In genomic region chr1:38990746-38991637, GRCh38 we compare ENCODE assay signal across 1 cellular context.
A peak's percentile ranks its signal among the peaks of the same experiment; 100 is the strongest.
TF ChIP-seq lines count a peak whose summit lies in the region.

A gene with protein sequence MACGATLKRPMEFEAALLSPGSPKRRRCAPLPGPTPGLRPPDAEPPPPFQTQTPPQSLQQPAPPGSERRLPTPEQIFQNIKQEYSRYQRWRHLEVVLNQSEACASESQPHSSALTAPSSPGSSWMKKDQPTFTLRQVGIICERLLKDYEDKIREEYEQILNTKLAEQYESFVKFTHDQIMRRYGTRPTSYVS (plus strand): TSS chr1:38991276. CDS start chr1:38991381, 105 bp downstream.

TF ChIP-seq in HEK293, 187 proteins besides CTCF, POLR2A, EP300 and RAD21 (continued from another document and continues in another):
- TF ChIP-seq, protein P1, sequence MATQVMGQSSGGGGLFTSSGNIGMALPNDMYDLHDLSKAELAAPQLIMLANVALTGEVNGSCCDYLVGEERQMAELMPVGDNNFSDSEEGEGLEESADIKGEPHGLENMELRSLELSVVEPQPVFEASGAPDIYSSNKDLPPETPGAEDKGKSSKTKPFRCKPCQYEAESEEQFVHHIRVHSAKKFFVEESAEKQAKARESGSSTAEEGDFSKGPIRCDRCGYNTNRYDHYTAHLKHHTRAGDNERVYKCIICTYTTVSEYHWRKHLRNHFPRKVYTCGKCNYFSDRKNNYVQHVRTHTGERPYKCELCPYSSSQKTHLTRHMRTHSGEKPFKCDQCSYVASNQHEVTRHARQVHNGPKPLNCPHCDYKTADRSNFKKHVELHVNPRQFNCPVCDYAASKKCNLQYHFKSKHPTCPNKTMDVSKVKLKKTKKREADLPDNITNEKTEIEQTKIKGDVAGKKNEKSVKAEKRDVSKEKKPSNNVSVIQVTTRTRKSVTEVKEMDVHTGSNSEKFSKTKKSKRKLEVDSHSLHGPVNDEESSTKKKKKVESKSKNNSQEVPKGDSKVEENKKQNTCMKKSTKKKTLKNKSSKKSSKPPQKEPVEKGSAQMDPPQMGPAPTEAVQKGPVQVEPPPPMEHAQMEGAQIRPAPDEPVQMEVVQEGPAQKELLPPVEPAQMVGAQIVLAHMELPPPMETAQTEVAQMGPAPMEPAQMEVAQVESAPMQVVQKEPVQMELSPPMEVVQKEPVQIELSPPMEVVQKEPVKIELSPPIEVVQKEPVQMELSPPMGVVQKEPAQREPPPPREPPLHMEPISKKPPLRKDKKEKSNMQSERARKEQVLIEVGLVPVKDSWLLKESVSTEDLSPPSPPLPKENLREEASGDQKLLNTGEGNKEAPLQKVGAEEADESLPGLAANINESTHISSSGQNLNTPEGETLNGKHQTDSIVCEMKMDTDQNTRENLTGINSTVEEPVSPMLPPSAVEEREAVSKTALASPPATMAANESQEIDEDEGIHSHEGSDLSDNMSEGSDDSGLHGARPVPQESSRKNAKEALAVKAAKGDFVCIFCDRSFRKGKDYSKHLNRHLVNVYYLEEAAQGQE (tag by site-specific recombination; IDR thresholded peaks at IDR 0.05), result no peak
- TF ChIP-seq ZNF23 (tag by site-specific recombination; IDR thresholded peaks at IDR 0.05; ENCODE audit: borderline replicate concordance) (no peak), ZNF830 (tag by site-specific recombination; IDR thresholded peaks at IDR 0.05; ENCODE audit: low read depth) (no peak), BCL6B (tag by site-specific recombination; IDR thresholded peaks at IDR 0.05) (no peak), ZSCAN18 (tag by site-specific recombination; IDR thresholded peaks at IDR 0.05) (no peak), ZSCAN16 (tag by site-specific recombination; IDR thresholded peaks at IDR 0.05) (no peak), ZBTB20 (tag by site-specific recombination; IDR thresholded peaks at IDR 0.05) (no peak; the same call in 1 of the 2 replicates), GLI4 (tag by site-specific recombination; IDR thresholded peaks at IDR 0.05) (no peak), WT1 (tag by site-specific recombination; IDR thresholded peaks at IDR 0.05) (no peak; the same call in 1 of the 2 replicates), ZNF354C (tag by site-specific recombination; IDR thresholded peaks at IDR 0.05; ENCODE audit: borderline replicate concordance, low read depth) (no peak), ZBTB1 (tag by site-specific recombination; IDR thresholded peaks at IDR 0.05) (no peak), ZBTB8A (tag by site-specific recombination; IDR thresholded peaks at IDR 0.05) (peak; percentile 48; the same call in 1 of the 2 replicates), SCRT2 (tag by site-specific recombination; IDR thresholded peaks at IDR 0.05) (no peak), ZNF776 (tag by site-specific recombination; IDR thresholded peaks at IDR 0.05; ENCODE audit: borderline replicate concordance) (no peak), KLF7 (tag by site-specific recombination; IDR thresholded peaks at IDR 0.05; ENCODE audit: borderline replicate concordance) (0 out of 2 replicates have a peak, but pooled peaks have one; percentile 29), ZNF350 (tag by site-specific recombination; IDR thresholded peaks at IDR 0.05) (no peak), GLI2 (tag by site-specific recombination; IDR thresholded peaks at IDR 0.05; ENCODE audit: borderline replicate concordance, low read depth) (no peak), ZNF660 (tag by site-specific recombination; IDR thresholded peaks at IDR 0.05) (peak; percentile 87; the same call in 1 of the 2 replicates), ZNF335 (tag by site-specific recombination; conservative IDR thresholded peaks at IDR 0.05) (peak; percentile 64), ZNF394 (tag by site-specific recombination; IDR thresholded peaks at IDR 0.05; ENCODE audit: borderline replicate concordance) (peak; percentile 35; the same call in 1 of the 2 replicates), ZSCAN4 (tag by site-specific recombination; IDR thresholded peaks at IDR 0.05) (no peak), ZNF169 (tag by site-specific recombination; IDR thresholded peaks at IDR 0.05) (no peak), ZNF777 (tag by site-specific recombination; IDR thresholded peaks at IDR 0.05; ENCODE audit: borderline replicate concordance) (no peak), ZNF623 (tag by site-specific recombination; IDR thresholded peaks at IDR 0.05) (no peak), REPIN1 (tag by site-specific recombination; IDR thresholded peaks at IDR 0.05; ENCODE audit: low read depth) (no peak), KLF10 (tag by site-specific recombination; IDR thresholded peaks at IDR 0.05) (peak; percentile 40; the same call in 1 of the 2 replicates), ZNF433 (tag by site-specific recombination; IDR thresholded peaks at IDR 0.05; ENCODE audit: low read depth) (no peak), SCRT1 (tag by site-specific recombination; IDR thresholded peaks at IDR 0.05; ENCODE audit: borderline replicate concordance) (no peak), ZNF266 (tag by site-specific recombination; IDR thresholded peaks at IDR 0.05; ENCODE audit: low read depth) (no peak), ZNF19 (tag by site-specific recombination; IDR thresholded peaks at IDR 0.05; ENCODE audit: low read depth) (no peak), IKZF3 (tag by site-specific recombination; IDR thresholded peaks at IDR 0.05) (0 out of 2 replicates have a peak, but pooled peaks have one; percentile 9), ZNF37A (tag by site-specific recombination; IDR thresholded peaks at IDR 0.05) (no peak), GFI1B (tag by site-specific recombination; IDR thresholded peaks at IDR 0.05) (no peak; the same call in 1 of the 2 replicates), ZNF544 (tag by site-specific recombination; IDR thresholded peaks at IDR 0.05) (no peak), KLF9 (tag by site-specific recombination; IDR thresholded peaks at IDR 0.05; ENCODE audit: low read depth) (peak; percentile 53; the same call in 1 of the 2 replicates), ZBTB48 (tag by site-specific recombination; IDR thresholded peaks at IDR 0.05) (peak; percentile 95), ZNF670 (tag by site-specific recombination; IDR thresholded peaks at IDR 0.05; ENCODE audit: low read depth) (no peak), ZNF140 (tag by site-specific recombination; IDR thresholded peaks at IDR 0.05) (no peak), ZNF362 (tag by site-specific recombination; IDR thresholded peaks at IDR 0.05) (no peak), ZNF148 (tag by site-specific recombination; IDR thresholded peaks at IDR 0.05; ENCODE audit: borderline replicate concordance) (no peak), ZNF571 (tag by site-specific recombination; IDR thresholded peaks at IDR 0.05) (no peak), ZNF248 (tag by site-specific recombination; IDR thresholded peaks at IDR 0.05) (no peak), ZNF600 (tag by site-specific recombination; IDR thresholded peaks at IDR 0.05) (no peak; the same call in 1 of the 2 replicates), EGR2 (tag by site-specific recombination; IDR thresholded peaks at IDR 0.05; ENCODE audit: low read depth) (no peak; the same call in 1 of the 2 replicates), ZNF747 (tag by site-specific recombination; IDR thresholded peaks at IDR 0.05) (no peak), ZNF184 (tag by site-specific recombination; IDR thresholded peaks at IDR 0.05) (no peak), ZNF10 (tag by site-specific recombination; IDR thresholded peaks at IDR 0.05) (no peak), HOXD13 (CRISPR knock-in tag; IDR thresholded peaks at IDR 0.05; ENCODE audit: borderline replicate concordance) (no peak), ZNF211 (tag by site-specific recombination; IDR thresholded peaks at IDR 0.05; ENCODE audit: low read depth) (no peak), YY2 (tag by site-specific recombination; IDR thresholded peaks at IDR 0.05) (peak; percentile 73)
- TF ChIP-seq, protein P2, sequence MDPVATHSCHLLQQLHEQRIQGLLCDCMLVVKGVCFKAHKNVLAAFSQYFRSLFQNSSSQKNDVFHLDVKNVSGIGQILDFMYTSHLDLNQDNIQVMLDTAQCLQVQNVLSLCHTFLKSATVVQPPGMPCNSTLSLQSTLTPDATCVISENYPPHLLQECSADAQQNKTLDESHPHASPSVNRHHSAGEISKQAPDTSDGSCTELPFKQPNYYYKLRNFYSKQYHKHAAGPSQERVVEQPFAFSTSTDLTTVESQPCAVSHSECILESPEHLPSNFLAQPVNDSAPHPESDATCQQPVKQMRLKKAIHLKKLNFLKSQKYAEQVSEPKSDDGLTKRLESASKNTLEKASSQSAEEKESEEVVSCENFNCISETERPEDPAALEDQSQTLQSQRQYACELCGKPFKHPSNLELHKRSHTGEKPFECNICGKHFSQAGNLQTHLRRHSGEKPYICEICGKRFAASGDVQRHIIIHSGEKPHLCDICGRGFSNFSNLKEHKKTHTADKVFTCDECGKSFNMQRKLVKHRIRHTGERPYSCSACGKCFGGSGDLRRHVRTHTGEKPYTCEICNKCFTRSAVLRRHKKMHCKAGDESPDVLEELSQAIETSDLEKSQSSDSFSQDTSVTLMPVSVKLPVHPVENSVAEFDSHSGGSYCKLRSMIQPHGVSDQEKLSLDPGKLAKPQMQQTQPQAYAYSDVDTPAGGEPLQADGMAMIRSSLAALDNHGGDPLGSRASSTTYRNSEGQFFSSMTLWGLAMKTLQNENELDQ (tag by site-specific recombination; IDR thresholded peaks at IDR 0.05; ENCODE audit: low read depth), result no peak
- TF ChIP-seq, protein P3, sequence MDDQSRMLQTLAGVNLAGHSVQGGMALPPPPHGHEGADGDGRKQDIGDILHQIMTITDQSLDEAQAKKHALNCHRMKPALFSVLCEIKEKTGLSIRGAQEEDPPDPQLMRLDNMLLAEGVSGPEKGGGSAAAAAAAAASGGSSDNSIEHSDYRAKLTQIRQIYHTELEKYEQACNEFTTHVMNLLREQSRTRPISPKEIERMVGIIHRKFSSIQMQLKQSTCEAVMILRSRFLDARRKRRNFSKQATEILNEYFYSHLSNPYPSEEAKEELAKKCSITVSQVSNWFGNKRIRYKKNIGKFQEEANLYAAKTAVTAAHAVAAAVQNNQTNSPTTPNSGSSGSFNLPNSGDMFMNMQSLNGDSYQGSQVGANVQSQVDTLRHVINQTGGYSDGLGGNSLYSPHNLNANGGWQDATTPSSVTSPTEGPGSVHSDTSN (CRISPR knock-in tag; IDR thresholded peaks at IDR 0.05), result peak; percentile 36; the same call in 1 of the 2 replicates
- TF ChIP-seq, protein P4, sequence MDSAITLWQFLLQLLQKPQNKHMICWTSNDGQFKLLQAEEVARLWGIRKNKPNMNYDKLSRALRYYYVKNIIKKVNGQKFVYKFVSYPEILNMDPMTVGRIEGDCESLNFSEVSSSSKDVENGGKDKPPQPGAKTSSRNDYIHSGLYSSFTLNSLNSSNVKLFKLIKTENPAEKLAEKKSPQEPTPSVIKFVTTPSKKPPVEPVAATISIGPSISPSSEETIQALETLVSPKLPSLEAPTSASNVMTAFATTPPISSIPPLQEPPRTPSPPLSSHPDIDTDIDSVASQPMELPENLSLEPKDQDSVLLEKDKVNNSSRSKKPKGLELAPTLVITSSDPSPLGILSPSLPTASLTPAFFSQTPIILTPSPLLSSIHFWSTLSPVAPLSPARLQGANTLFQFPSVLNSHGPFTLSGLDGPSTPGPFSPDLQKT (IDR thresholded peaks at IDR 0.05; ENCODE audit: borderline replicate concordance, low read depth, low read length), result no peak; the same call in 1 of the 2 replicates
